8 cellular contexts compared by ENCODE assay signal in genomic region chr16:22321340-22322001, GRCh38. TPM values are rescaled to one million over a fixed set of nuclear protein-coding genes. Genes with fewer than 3 reads are reported as not detected.
DNase-seq lines count a peak whose midpoint lies in the region; ATAC-seq and TF ChIP-seq lines count a peak whose summit lies in the region.

No MANE protein-coding gene starts in this region.

- H3K4me1 Mint-ChIP-seq in osteocyte (ENCODE audit: unreplicated experiment), result no peaks in the 10 kb centered on the region
- H3K4me1 Mint-ChIP-seq in type B pancreatic cell (ENCODE audit: unreplicated experiment), result no peaks in the 10 kb centered on the region

- H3K27ac ChIP-seq in RWPE1, result 0 out of 2 replicates have a peak overlapping the region, but pooled peaks have one; percentile 7
- no peak overlapping the region for H3K27ac ChIP-seq in foreskin keratinocyte

- H3K9me3 Mint-ChIP-seq in osteocyte (ENCODE audit: unreplicated experiment), result no peaks in the 10 kb centered on the region
- H3K9me3 Mint-ChIP-seq in type B pancreatic cell, result no peaks in the 10 kb centered on the region

- H3K4me1 ChIP-seq in foreskin keratinocyte, result no peaks in the 10 kb centered on the region

- H3K4me3 ChIP-seq in LNCaP clone FGC (ENCODE audit: low read depth, low read length), result no peak overlapping the region

- CTCF ChIA-PET in RWPE1 (lab: Yijun Ruan, JAX), result interaction anchor here (0.6 to 1.0 kb wide), 8 partner anchors 8 to 340 kb away, joined by 3 to 8 read pairs (median 4); no protein-coding TSS in a partner anchor

- H3K36me3 Mint-ChIP-seq in osteocyte (ENCODE audit: unreplicated experiment) (peaks cover 19% of the 10 kb centered on the region), type B pancreatic cell (peaks cover 4% of the 10 kb centered on the region)

- POLR2A ChIA-PET in RWPE1 (lab: Yijun Ruan, JAX; ENCODE audit: low non-redundant PET), result no interaction called here

- no peaks in the 10 kb centered on the region for H3K27me3 ChIP-seq in foreskin keratinocyte

- ATAC-seq in foreskin keratinocyte (peak; percentile 72), HG03439 (IDR thresholded peaks at IDR 0.05; ENCODE audit: unreplicated experiment) (no peak)

- no peak overlapping the region for H3K27ac Mint-ChIP-seq in osteocyte (ENCODE audit: unreplicated experiment)
- H3K27ac Mint-ChIP-seq in type B pancreatic cell, result no peak overlapping the region

- DNase-seq in DMS79 treated with DMSO at 0.1 percent for 48 hours (lab: John Stamatoyannopoulos, UW) (peak; percentile 35), LNCaP clone FGC (ENCODE audit: low read depth) (peak; percentile 43), RWPE1 (ENCODE audit: low spot score) (peak; percentile 57), foreskin keratinocyte (peak in 1 of 2 donors; percentile 50), osteocyte (ENCODE audit: extremely low spot score, unreplicated experiment) (peak; percentile 84), type B pancreatic cell (ENCODE audit: extremely low spot score, unreplicated experiment) (peak; percentile 75)
- DNase-seq in activated T-helper 9 cell treated with anti-CD3 and anti-CD28 coated beads, Interleukin-2, amount 50 U/mL, for 16 hours (ENCODE audit: low read depth), result peak; percentile 55

- TF ChIP-seq CTCF in LNCaP clone FGC (IDR thresholded peaks at IDR 0.05; ENCODE audit: control insufficient read depth, extremely low read depth, insufficient read depth), result peak; percentile 94
- peak; percentile 92 for TF ChIP-seq CTCF in RWPE1 (conservative IDR thresholded peaks at IDR 0.05; ENCODE audit: low read depth)
- TF ChIP-seq CTCF in foreskin keratinocyte (conservative IDR thresholded peaks at IDR 0.05), result peak; percentile 98
- TF ChIP-seq CTCF in osteocyte (IDR thresholded peaks at IDR 0.05), result peak; percentile 91
- TF ChIP-seq CTCF in type B pancreatic cell (conservative IDR thresholded peaks at IDR 0.05), result peak; percentile 95

- H3K27me3 Mint-ChIP-seq in osteocyte (ENCODE audit: unreplicated experiment) (no peaks in the 10 kb centered on the region), type B pancreatic cell (no peaks in the 10 kb centered on the region)

- H3K4me3 Mint-ChIP-seq in osteocyte (ENCODE audit: unreplicated experiment), result no peak overlapping the region
- no peak overlapping the region for H3K4me3 Mint-ChIP-seq in type B pancreatic cell

RNA-seq across cellular contexts. Expression of gene POLR3E, which starts 24.3 kb away (rescaled TPM):
- total RNA-seq in foreskin keratinocyte (47.0 and 47.4 TPM in 2 replicates), osteocyte (34.4 and 44.1 TPM in 2 replicates), type B pancreatic cell (ENCODE audit: low replicate concordance) (52.9 and 56.6 TPM in 2 replicates)
- 30.0 and 34.2 TPM in 2 replicates for polyA plus RNA-seq in foreskin keratinocyte

RNA-seq across cellular contexts. Expression of gene CDR2, which starts 52.9 kb away (rescaled TPM):
- total RNA-seq in foreskin keratinocyte (28.5 and 32.6 TPM in 2 replicates), osteocyte (22.8 and 23.7 TPM in 2 replicates), type B pancreatic cell (ENCODE audit: low replicate concordance) (17.9 and 18.9 TPM in 2 replicates)
- polyA plus RNA-seq in foreskin keratinocyte, result 13.3 and 19.4 TPM in 2 replicates
